In the genomic region with DNA sequence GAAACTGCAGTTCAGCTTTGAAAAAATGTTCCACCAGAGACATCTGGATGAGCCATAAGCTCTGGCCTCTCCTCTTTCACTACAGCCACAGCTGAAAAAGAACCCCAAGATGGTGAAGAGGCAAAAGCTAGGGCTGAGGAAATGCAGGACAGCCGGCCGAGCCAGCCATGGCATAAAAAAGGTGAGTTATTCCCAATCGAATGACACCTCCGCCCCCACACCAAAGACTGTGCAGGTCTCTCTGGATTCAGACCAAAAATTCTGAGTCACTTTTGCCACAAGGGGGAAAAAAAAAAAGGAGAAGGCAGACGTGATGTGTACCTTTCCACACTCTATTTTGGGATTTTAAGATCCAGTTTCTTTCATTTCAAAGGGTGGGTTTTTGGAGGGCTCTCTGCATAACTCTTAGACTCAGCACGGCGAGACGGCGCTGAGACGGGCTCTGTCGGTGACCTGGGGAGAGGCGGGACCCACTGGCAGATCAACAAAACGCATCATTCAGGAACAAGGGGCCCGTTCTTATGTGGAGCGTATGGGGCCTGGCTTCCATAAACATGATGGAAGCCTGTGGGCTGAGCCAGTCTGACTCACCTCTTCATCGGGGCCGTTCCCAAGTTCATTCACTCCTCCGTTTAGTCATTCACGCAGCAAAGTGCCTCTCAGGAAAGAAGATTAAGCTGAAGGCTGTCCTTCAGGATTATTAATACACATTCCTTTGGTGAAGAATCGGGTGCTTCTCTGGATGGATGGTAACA, we compare ENCODE assay signal across 10 cellular contexts. TPM values are rescaled to one million over a fixed set of nuclear protein-coding genes. Genes with fewer than 3 reads are reported as not detected.
DNase-seq lines count a peak whose midpoint lies in the region; ATAC-seq and TF ChIP-seq lines count a peak whose summit lies in the region.
"Had no signal": no experiment of that assay in that cellular context is flagged by ENCODE, and none has a peak within 500 bp of the region (broad histone marks: within the 10 kb centered on the region; RNA-seq: fewer than 3 reads in every experiment).

No MANE protein-coding gene starts in this region.

- DNase-seq in EH (ENCODE audit: low read depth) (peak; percentile 77), dermis microvascular lymphatic vessel endothelial cell (ENCODE audit: low read depth in 2 of 2) (peak; percentile 40 to 90), omental fat pad (ENCODE audit: low spot score) (no peak), dorsolateral prefrontal cortex (no peak), KG1 (lab: John Stamatoyannopoulos, UW) (no peak)
- DNase-seq in central memory CD4-positive, alpha-beta T cell, result no peak
- DNase-seq: right lobe of liver, WERI-Rb-1 had no signal

- no peaks in the 10 kb centered on the region for H3K79me2 ChIP-seq in OCI-LY1 (ENCODE audit: insufficient read depth, low read length)

- ATAC-seq in omental fat pad (ENCODE audit: low FRiP score), result peak; percentile 84
- ATAC-seq in HG02840 (IDR thresholded peaks at IDR 0.05; ENCODE audit: low FRiP score, unreplicated experiment), result no peak

- H3K27me3 ChIP-seq in OCI-LY1 (ENCODE audit: insufficient read depth, low read length) (no peaks in the 10 kb centered on the region), dorsolateral prefrontal cortex (peaks cover 0 to 6% (median 0%) of the 10 kb centered on the region in 45 donors)
- H3K27me3 ChIP-seq: right lobe of liver had no signal

- no peaks in the 10 kb centered on the region for H4K20me1 ChIP-seq in OCI-LY1 (ENCODE audit: insufficient read depth, low read length)

- H3K4me3 ChIP-seq in OCI-LY1 (ENCODE audit: low read depth, low read length, poor library complexity, severe bottlenecking), result no peak overlapping the region
- no peak overlapping the region for H3K4me3 ChIP-seq in dorsolateral prefrontal cortex
- H3K4me3 ChIP-seq: right lobe of liver had no signal

- H3F3A ChIP-seq in OCI-LY1 (ENCODE audit: insufficient read depth, low read length), result no peaks in the 10 kb centered on the region

- no peaks in the 10 kb centered on the region for H3K9me2 ChIP-seq in OCI-LY1 (ENCODE audit: low read depth, low read length)

- no peak overlapping the region for H3K9ac ChIP-seq in OCI-LY1 (ENCODE audit: low read length)

- no peak overlapping the region for H3K4me2 ChIP-seq in OCI-LY1 (ENCODE audit: low read length)

- no peak overlapping the region for H2AFZ ChIP-seq in OCI-LY1 (ENCODE audit: low read length)

- H3K36me3 ChIP-seq in OCI-LY1 (ENCODE audit: insufficient read depth, low read length), result peaks cover 51% of the 10 kb centered on the region
- H3K36me3 ChIP-seq: right lobe of liver, WERI-Rb-1 had no signal

- H3K4me1 ChIP-seq in OCI-LY1 (ENCODE audit: insufficient read depth, low read length, severe bottlenecking), result peaks cover 70% of the 10 kb centered on the region
- H3K4me1 ChIP-seq: right lobe of liver had no signal

- H3K27ac ChIP-seq in OCI-LY1 (ENCODE audit: low read depth, low read length, poor library complexity, severe bottlenecking), result peak overlapping the region; percentile 39
- no peak overlapping the region for H3K27ac ChIP-seq in dorsolateral prefrontal cortex
- H3K27ac ChIP-seq: right lobe of liver, WERI-Rb-1 had no signal

- no peaks in the 10 kb centered on the region for H3K9me3 ChIP-seq in OCI-LY1 (ENCODE audit: low read length)
- H3K9me3 ChIP-seq: right lobe of liver had no signal

- TF ChIP-seq CTCF in OCI-LY1 (IDR thresholded peaks at IDR 0.05; ENCODE audit: low read length) (no peak), omental fat pad (IDR thresholded peaks at IDR 0.05) (no peak), dorsolateral prefrontal cortex (IDR thresholded peaks at IDR 0.05 in 54 of 56, conservative IDR thresholded peaks at IDR 0.05 in 2 of 56; ENCODE audit: low read depth in 1 of 56, partially characterized antibody in 56 of 56) (no peak)

- intact Hi-C loops in dorsolateral prefrontal cortex (cut with DNase I), result no loop called here

RNA-seq across cellular contexts. Expression of a gene that starts 54.8 kb away (rescaled TPM):
- total RNA-seq in dermis microvascular lymphatic vessel endothelial cell (2.4 and 2.7 TPM in 2 replicates), omental fat pad (10 to 100 TPM in 2 of 4 donors, 1 to 10 TPM in 2; 4.1 to 51.5 (median 8.7) TPM), dorsolateral prefrontal cortex (10 to 100 TPM in 1 of 120 experiments, 1 to 10 TPM in 119; 1.6 to 11.4 (median 4.1) TPM)

Comparison
In these comparisons a context has a peak if more than half of its experiments do, and no peak if none do; other contexts are left out.
1. DNase-seq: peak in EH (single experiment) and dermis microvascular lymphatic vessel endothelial cell (2 of 2); none in omental fat pad (single experiment), dorsolateral prefrontal cortex (0 of 10), KG1 (single experiment) and central memory CD4-positive, alpha-beta T cell (single experiment).